In the genomic region with DNA sequence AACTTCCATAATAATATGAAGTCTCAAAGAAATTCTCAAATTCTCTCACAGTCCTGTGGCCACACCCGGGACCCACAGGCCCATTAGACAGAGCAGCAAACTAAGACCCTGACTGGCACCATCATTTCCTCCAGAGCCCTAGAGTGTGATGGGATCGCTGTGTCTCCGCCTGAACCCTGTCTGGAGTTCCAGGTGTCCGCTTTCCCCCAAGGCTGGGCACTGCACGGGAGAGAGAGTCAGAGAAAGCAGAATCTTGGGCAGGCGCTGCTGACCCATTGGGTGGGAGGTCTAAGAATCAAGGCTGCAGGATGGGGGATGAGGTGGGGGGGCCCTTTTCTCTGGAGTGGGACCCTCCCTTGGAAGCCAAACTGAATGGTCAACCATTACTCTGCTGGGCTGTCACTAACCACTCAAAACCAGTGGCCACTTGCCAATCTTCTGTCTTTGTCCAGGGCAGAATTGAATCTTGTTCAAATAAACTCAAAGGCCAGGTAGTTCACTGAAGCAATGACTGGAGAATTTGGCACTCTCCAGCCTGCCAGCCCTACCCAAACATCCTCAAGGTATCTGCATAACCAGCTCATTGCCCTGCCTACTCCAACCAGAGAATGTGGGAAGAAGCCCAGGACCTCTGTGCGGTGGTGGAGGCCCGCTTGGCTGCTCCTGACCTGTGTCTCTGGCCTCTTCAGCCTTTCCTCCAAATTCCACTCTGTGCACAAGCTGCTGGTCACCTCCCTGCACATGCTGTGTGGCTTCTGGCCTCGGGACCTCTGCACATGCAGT, we compare ENCODE assay signal across 22 cellular contexts.
DNase-seq lines count a peak whose midpoint lies in the region; ATAC-seq and TF ChIP-seq lines count a peak whose summit lies in the region.
"Had no signal": no experiment of that assay in that cellular context is flagged by ENCODE, and none has a peak within 500 bp of the region (broad histone marks: within the 10 kb centered on the region; RNA-seq: fewer than 3 reads in every experiment).

No MANE protein-coding gene starts in this region.

- no peak overlapping the region for H2AFZ ChIP-seq in mammary epithelial cell (ENCODE audit: low read depth, low read length)

- ATAC-seq in lung (ENCODE audit: insufficient read depth, low FRiP score): peak; percentile 76
- ATAC-seq: activated CD8-positive, alpha-beta T cell treated with anti-CD3 and anti-CD28 coated beads for 36 hours had no signal

- no TSS peak for BruUV-seq in mammary epithelial cell (replicated peaks; lab: Mats Ljungman, UMichigan)

- H3K4me2 ChIP-seq in mammary epithelial cell (ENCODE audit: insufficient read depth, low read depth, low read length): no peak overlapping the region

- in situ Hi-C loops in mammary epithelial cell (cut with MboI; ENCODE audit: low sequenced_read_pairs in 2 of 2): no loop called here

- CTCF ChIA-PET in mammary epithelial cell (lab: Charles Lee; ENCODE audit: low non-redundant PET): no interaction called here

- TF ChIP-seq CTCF in mammary epithelial cell (conservative IDR thresholded peaks at IDR 0.05 in 1 of 2, IDR thresholded peaks at IDR 0.05 in 1 of 2; ENCODE audit: extremely low read depth in 1 of 2, insufficient read depth in 1 of 2, low read depth in 1 of 2, low read length in 2 of 2) (no peak), lung (IDR thresholded peaks at IDR 0.05; ENCODE audit: control extremely low read depth, extremely low read depth) (no peak), suprapubic skin (IDR thresholded peaks at IDR 0.05) (no peak)

- H3K4me3 ChIP-seq in mammary epithelial cell (replicated peaks in 1 of 3; ENCODE audit: insufficient read depth in 1 of 3, low read depth in 2 of 3, low read length in 3 of 3) (no peak overlapping the region), lung (no peak overlapping the region), suprapubic skin (no peak overlapping the region)
- H3K4me3 ChIP-seq: esophagus muscularis mucosa, tibial artery had no signal

- intact Hi-C loops in mammary epithelial cell (cut with micrococcal nuclease): no loop called here

- H3K4me1 ChIP-seq in mammary epithelial cell (ENCODE audit: insufficient read depth, low read length): peaks cover 55% of the 10 kb centered on the region
- peaks cover 0 to 2% of the 10 kb centered on the region in 2 donors for H3K4me1 ChIP-seq in lung (ENCODE audit: control insufficient read depth in 2 of 2, insufficient read depth in 2 of 2, low read length in 2 of 2)
- peaks cover 45% of the 10 kb centered on the region for H3K4me1 ChIP-seq in suprapubic skin

- dilution Hi-C loops in mammary epithelial cell (cut with HindIII; ENCODE audit: low sequenced_read_pairs): no loop called here

- no peak overlapping the region for H3K27ac ChIP-seq in mammary epithelial cell (ENCODE audit: insufficient read depth, low read depth, low read length)
- peak overlapping the region in 1 of 2 donors; percentile 68 for H3K27ac ChIP-seq in lung (ENCODE audit: low read depth in 1 of 2, low read length in 1 of 2)
- peak overlapping the region; percentile 42 for H3K27ac ChIP-seq in suprapubic skin
- H3K27ac ChIP-seq: 22Rv1, esophagus muscularis mucosa, tibial artery had no signal

- DNase-seq in NCI-H2029 treated with DMSO at 0.1 percent for 48 hours (lab: John Stamatoyannopoulos, UW) (peak; percentile 21), NCI-H2029 (lab: John Stamatoyannopoulos, UW) (no peak), mammary epithelial cell (peak; percentile 48), lung (ENCODE audit: low spot score) (peak; percentile 75), suprapubic skin (ENCODE audit: low spot score in 2 of 2) (no peak), mesenteric fat pad (ENCODE audit: low spot score) (no peak)
- DNase-seq in stimulated activated CD8-positive, alpha-beta memory T cell treated with anti-CD3 and anti-CD28 coated beads, Interleukin-4, amount 100 ng/mL, for 48 hours: no peak
- DNase-seq in stimulated activated CD4-positive, alpha-beta T cell treated with anti-CD3 and anti-CD28 coated beads, Interleukin-1b, Interleukin-23, amount 100 ng/mL, for 48 hours: no peak
- DNase-seq: activated B cell treated with CpG ODN at 0.5 μM for 24 hours; activated CD8-positive, alpha-beta T cell treated with anti-CD3 and anti-CD28 coated beads for 36 hours; activated T-cell treated with anti-CD3 and anti-CD28 coated beads, Interleukin-2, amount 50 U/mL, for 48 hours; GOT3; Kasumi-1; NCI-H1417 treated with DMSO at 0.1 percent for 48 hours; NCI-H345; occipital lobe; SHP77 treated with DMSO at 0.1 percent for 48 hours; stimulated activated CD4-positive, alpha-beta T cell treated with anti-CD3 and anti-CD28 coated beads, Interleukin-4, amount 100 ng/mL, for 24 hours; T-helper 2 cell had no signal

- H3K27me3 ChIP-seq in mammary epithelial cell (ENCODE audit: insufficient read depth, low read length) (no peaks in the 10 kb centered on the region), lung (ENCODE audit: control insufficient read depth, insufficient read depth) (no peaks in the 10 kb centered on the region), suprapubic skin (no peaks in the 10 kb centered on the region)
- H3K27me3 ChIP-seq: esophagus muscularis mucosa, tibial artery had no signal

- H3K36me3 ChIP-seq in mammary epithelial cell (ENCODE audit: insufficient read depth, low read length) (no peaks in the 10 kb centered on the region), lung (ENCODE audit: control insufficient read depth in 2 of 2, insufficient read depth in 2 of 2, low read length in 2 of 2) (no peaks in the 10 kb centered on the region), suprapubic skin (no peaks in the 10 kb centered on the region)
- H3K36me3 ChIP-seq: esophagus muscularis mucosa, tibial artery had no signal

- TF ChIP-seq EP300 in suprapubic skin (IDR thresholded peaks at IDR 0.05): no peak

- no peaks in the 10 kb centered on the region for H4K20me1 ChIP-seq in mammary epithelial cell (ENCODE audit: insufficient read depth, low read length)

- H3K79me2 ChIP-seq in mammary epithelial cell (ENCODE audit: insufficient read depth, low read length): no peaks in the 10 kb centered on the region

- no peak overlapping the region for H3K9ac ChIP-seq in mammary epithelial cell (ENCODE audit: insufficient read depth, low read length)

- H3K9me3 ChIP-seq in mammary epithelial cell (replicated peaks; ENCODE audit: insufficient read depth, low read length): no peaks in the 10 kb centered on the region
- no peaks in the 10 kb centered on the region for H3K9me3 ChIP-seq in lung (ENCODE audit: control insufficient read depth in 2 of 2, insufficient read depth in 1 of 2, low read length in 1 of 2)
- no peaks in the 10 kb centered on the region for H3K9me3 ChIP-seq in suprapubic skin
- H3K9me3 ChIP-seq: esophagus muscularis mucosa, tibial artery had no signal

- TF ChIP-seq POLR2A in suprapubic skin (IDR thresholded peaks at IDR 0.05): no peak

- 71% methylated on average over 9 of the region's 9 CpGs for WGBS in mammary epithelial cell (ENCODE audit: low coverage, missing lambda C conversion rate)
- 83 to 89% methylated on average over 9 of the region's 9 CpGs for WGBS in lung, 2 donors
- 86% methylated on average over 7 of the region's 9 CpGs for WGBS in suprapubic skin

Comparison
In these comparisons a context has a peak if more than half of its experiments do, and no peak if none do; other contexts are left out.
1. DNase-seq: peak in NCI-H2029 treated with DMSO at 0.1 percent for 48 hours (single experiment), mammary epithelial cell (single experiment) and lung (single experiment); none in NCI-H2029 (single experiment), suprapubic skin (0 of 2), stimulated activated CD8-positive, alpha-beta memory T cell treated with anti-CD3 and anti-CD28 coated beads, Interleukin-4, amount 100 ng/mL, for 48 hours (single experiment), stimulated activated CD4-positive, alpha-beta T cell treated with anti-CD3 and anti-CD28 coated beads, Interleukin-1b, Interleukin-23, amount 100 ng/mL, for 48 hours (single experiment) and mesenteric fat pad (single experiment).